ENCODE assay signal across 22 cellular contexts in genomic region chr2:1977655-1978054, GRCh38.
A peak's percentile ranks its signal among the peaks of the same experiment; 100 is the strongest.
DNase-seq lines count a peak whose midpoint lies in the region; ATAC-seq, FAIRE-seq and TF ChIP-seq lines count a peak whose summit lies in the region.
"Had no signal": no experiment of that assay in that cellular context is flagged by ENCODE, and none has a peak within 500 bp of the region (broad histone marks: within the 10 kb centered on the region; RNA-seq: fewer than 3 reads in every experiment).

No MANE protein-coding gene starts in this region.

- H3K27ac ChIP-seq in A549 = no peak overlapping the region
- no peak overlapping the region for H3K27ac ChIP-seq in BLaER1 treated with 17β-estradiol and CSF1 and Interleukin-3, amounts not matched to agents 10 nM and 100 nM
- H3K27ac ChIP-seq in kidney (ENCODE audit: low read depth in 2 of 2, low read length in 2 of 2) = no peak overlapping the region
- no peak overlapping the region for H3K27ac ChIP-seq in upper lobe of left lung

- TF ChIP-seq EP300 in A549 (IDR thresholded peaks at IDR 0.05) (no peak), upper lobe of left lung (IDR thresholded peaks at IDR 0.05) (no peak)

- WGBS in A549 (ENCODE audit: missing lambda C conversion rate) = 52% methylated on average over 1 of the region's 1 CpG
- 85 to 91% methylated on average over 1 of the region's 1 CpG for WGBS in upper lobe of left lung, 2 donors

- no peaks in the 10 kb centered on the region for H3K9me3 ChIP-seq in A549
- no peaks in the 10 kb centered on the region; a peak in 1 of 22 replicates for H3K9me3 ChIP-seq in BLaER1 treated with 17β-estradiol and CSF1 and Interleukin-3, amounts not matched to agents 10 nM and 100 nM (replicated peaks in 1 of 11)
- H3K9me3 ChIP-seq in kidney (ENCODE audit: control insufficient read depth in 1 of 2, low read length in 2 of 2) = no peaks in the 10 kb centered on the region
- no peaks in the 10 kb centered on the region for H3K9me3 ChIP-seq in upper lobe of left lung
- H3K9me3 ChIP-seq: HAP-1 had no signal

- no peak overlapping the region for H3K9ac ChIP-seq in BLaER1 treated with 17β-estradiol and CSF1 and Interleukin-3, amounts not matched to agents 10 nM and 100 nM
- H3K9ac ChIP-seq in kidney (ENCODE audit: low read length in 2 of 2) = no peak overlapping the region

- no peak overlapping the region for H3K4me2 ChIP-seq in A549
- H3K4me2 ChIP-seq in BLaER1 treated with 17β-estradiol and CSF1 and Interleukin-3, amounts not matched to agents 10 nM and 100 nM = peak overlapping the region in 6 of 11 experiments; percentile 64 to 81 (median 72); a peak in 4 of 22 replicates

- ATAC-seq in A549 (no peak), upper lobe of left lung (ENCODE audit: low FRiP score in 2 of 2) (no peak), GM19455 (IDR thresholded peaks at IDR 0.05; ENCODE audit: unreplicated experiment) (no peak)
- no peak for ATAC-seq in activated CD8-positive, alpha-beta T cell treated with anti-CD3 and anti-CD28 coated beads, Interleukin-2, amount 10 ng/mL, durations not matched to agents 7 days and 5 days
- ATAC-seq: GM12878 had no signal

- peaks cover 0 to 27% (median 0%) of the 10 kb centered on the region in 11 experiments; a peak in 8 of 22 replicates for H3K27me3 ChIP-seq in BLaER1 treated with 17β-estradiol and CSF1 and Interleukin-3, amounts not matched to agents 10 nM and 100 nM
- no peaks in the 10 kb centered on the region for H3K27me3 ChIP-seq in upper lobe of left lung

- H3K36me3 ChIP-seq in BLaER1 treated with 17β-estradiol and CSF1 and Interleukin-3, amounts not matched to agents 10 nM and 100 nM = no peaks in the 10 kb centered on the region
- no peaks in the 10 kb centered on the region for H3K36me3 ChIP-seq in kidney (ENCODE audit: control insufficient read depth in 1 of 2, insufficient read depth in 2 of 2, low read length in 2 of 2)
- no peaks in the 10 kb centered on the region for H3K36me3 ChIP-seq in upper lobe of left lung
- H3K36me3 ChIP-seq: HAP-1 had no signal

- no peak for FAIRE-seq in A549 (lab: Jason Lieb, UNC)
- FAIRE-seq in endometrium (lab: Jason Lieb, UNC) = peak; percentile 94
- FAIRE-seq in kidney (lab: Jason Lieb, UNC) = peak; percentile 50
- FAIRE-seq: D721Med, GM12878, GM19239, H54 had no signal

- H3K27me3 Mint-ChIP-seq in activated CD8-positive, alpha-beta T cell treated with anti-CD3 and anti-CD28 coated beads, Interleukin-2, amount 10 ng/mL, durations not matched to agents 7 days and 5 days (ENCODE audit: low read depth) = peaks cover 5% of the 10 kb centered on the region
- H3K27me3 Mint-ChIP-seq: CD4-positive, alpha-beta T cell had no signal

- TF ChIP-seq RAD21 in A549 (conservative IDR thresholded peaks at IDR 0.05 in 1 of 2, IDR thresholded peaks at IDR 0.05 in 1 of 2) = no peak

- H3K4me3 ChIP-seq in A549 (no peak overlapping the region), kidney (ENCODE audit: low read length in 2 of 2) (no peak overlapping the region), upper lobe of left lung (no peak overlapping the region)
- no peak overlapping the region for H3K4me3 ChIP-seq in BLaER1 treated with 17β-estradiol and CSF1 and Interleukin-3, amounts not matched to agents 10 nM and 100 nM
- H3K4me3 ChIP-seq: GM12878, HAP-1 had no signal

- no peaks in the 10 kb centered on the region for H3K36me3 Mint-ChIP-seq in activated CD8-positive, alpha-beta T cell treated with anti-CD3 and anti-CD28 coated beads, Interleukin-2, amount 10 ng/mL, durations not matched to agents 7 days and 5 days (ENCODE audit: low read depth)
- H3K36me3 Mint-ChIP-seq: CD14-positive monocyte; CD8-positive, alpha-beta memory T cell had no signal

- no peaks in the 10 kb centered on the region for H3K9me3 Mint-ChIP-seq in activated CD8-positive, alpha-beta T cell treated with anti-CD3 and anti-CD28 coated beads, Interleukin-2, amount 10 ng/mL, durations not matched to agents 7 days and 5 days (ENCODE audit: insufficient read depth)
- H3K9me3 Mint-ChIP-seq: CD14-positive monocyte; CD4-positive, alpha-beta T cell had no signal

- TF ChIP-seq POLR2A in A549 (IDR thresholded peaks at IDR 0.05; ENCODE audit: low read length) = no peak
- TF ChIP-seq POLR2A in upper lobe of left lung (IDR thresholded peaks at IDR 0.05) = no peak

- H3K4me3 Mint-ChIP-seq in activated CD8-positive, alpha-beta T cell treated with anti-CD3 and anti-CD28 coated beads, Interleukin-2, amount 10 ng/mL, durations not matched to agents 7 days and 5 days = no peak overlapping the region
- H3K4me3 Mint-ChIP-seq: CD14-positive monocyte; CD4-positive, alpha-beta T cell; CD8-positive, alpha-beta memory T cell; HFFc6 had no signal

- POLR2A ChIA-PET in A549 (lab: Yijun Ruan, JAX) = no interaction called here
- POLR2A ChIA-PET in activated CD8-positive, alpha-beta T cell treated with anti-CD3 and anti-CD28 coated beads, Interleukin-2, amount 10 ng/mL, durations not matched to agents 7 days and 5 days (lab: Charles Lee) = no interaction called here

- DNase-seq in A549 (ENCODE audit: low read depth in 1 of 2, low spot score in 1 of 2) (no peak), kidney (no peak), NOMO-1 (lab: John Stamatoyannopoulos, UW; ENCODE audit: unreplicated experiment in 2 of 2) (no peak), upper lobe of left lung (no peak)
- DNase-seq in activated CD8-positive, alpha-beta T cell treated with anti-CD3 and anti-CD28 coated beads, Interleukin-2, amount 10 ng/mL, durations not matched to agents 7 days and 5 days = no peak
- DNase-seq: CD4-positive, alpha-beta T cell; CD8-positive, alpha-beta memory T cell; DMS 273 treated with DMSO at 0.1 percent for 48 hours; DMS79; EL; GDM1; GOT3; HFFc6 had no signal

- intact Hi-C loops in kidney (cut with DNase I) = no loop called here

- no peak overlapping the region for H3K27ac Mint-ChIP-seq in activated CD8-positive, alpha-beta T cell treated with anti-CD3 and anti-CD28 coated beads, Interleukin-2, amount 10 ng/mL, durations not matched to agents 7 days and 5 days
- H3K27ac Mint-ChIP-seq: CD14-positive monocyte; CD4-positive, alpha-beta T cell; CD8-positive, alpha-beta memory T cell; HFFc6 had no signal

- H4K20me1 ChIP-seq in BLaER1 treated with 17β-estradiol and CSF1 and Interleukin-3, amounts not matched to agents 10 nM and 100 nM = no peaks in the 10 kb centered on the region; a peak in 2 of 22 replicates

- no peak for TF ChIP-seq CTCF in A549 (IDR thresholded peaks at IDR 0.05)
- no peak for TF ChIP-seq CTCF in kidney (IDR thresholded peaks at IDR 0.05; ENCODE audit: borderline replicate concordance, extremely low read depth, insufficient read depth)
- TF ChIP-seq CTCF in upper lobe of left lung (IDR thresholded peaks at IDR 0.05) = no peak

- H3K4me1 ChIP-seq in A549 (peaks cover 15% of the 10 kb centered on the region; the same call in 2 of the 3 replicates), kidney (ENCODE audit: control insufficient read depth in 1 of 2, insufficient read depth in 1 of 2, low read depth in 1 of 2, low read length in 2 of 2) (no peaks in the 10 kb centered on the region), upper lobe of left lung (no peaks in the 10 kb centered on the region)
- H3K4me1 ChIP-seq in BLaER1 treated with 17β-estradiol and CSF1 and Interleukin-3, amounts not matched to agents 10 nM and 100 nM = peaks cover 0 to 34% (median 22%) of the 10 kb centered on the region in 10 experiments; a peak in 17 of 20 replicates
- H3K4me1 ChIP-seq: HAP-1 had no signal

- CTCF ChIA-PET in A549 (lab: Yijun Ruan, JAX) = no interaction called here
- CTCF ChIA-PET in activated CD8-positive, alpha-beta T cell treated with anti-CD3 and anti-CD28 coated beads, Interleukin-2, amount 10 ng/mL, durations not matched to agents 7 days and 5 days (lab: Charles Lee) = no interaction called here

- H3K4me1 Mint-ChIP-seq in activated CD8-positive, alpha-beta T cell treated with anti-CD3 and anti-CD28 coated beads, Interleukin-2, amount 10 ng/mL, durations not matched to agents 7 days and 5 days (ENCODE audit: low read depth) = no peaks in the 10 kb centered on the region
- H3K4me1 Mint-ChIP-seq: CD14-positive monocyte; CD8-positive, alpha-beta memory T cell had no signal

TF ChIP-seq in A549, 52 proteins besides CTCF, POLR2A, EP300 and RAD21:
- TF ChIP-seq RARB (CRISPR knock-in tag; IDR thresholded peaks at IDR 0.05) = no peak
- TF ChIP-seq MAFK (IDR thresholded peaks at IDR 0.05; ENCODE audit: partially characterized antibody) = peak; percentile 21
- TF ChIP-seq NFE2L2 (conservative IDR thresholded peaks at IDR 0.05; ENCODE audit: low read length) = no peak
